Comparison of ENCODE assay signal across 1 cellular context in genomic region chr3:11641683-11642407, GRCh38.
TF ChIP-seq lines count a peak whose summit lies in the region.

No MANE protein-coding gene starts in this region.

TF ChIP-seq in IMR-90, 13 proteins besides CTCF, POLR2A, EP300 and RAD21 (continued from another document):
- no peak for TF ChIP-seq RCOR1 (IDR thresholded peaks at IDR 0.05; ENCODE audit: insufficient replicate concordance, low read length)
- TF ChIP-seq MAFK (IDR thresholded peaks at IDR 0.05; ENCODE audit: low read depth, low read length): no peak
- no peak; the same call in 1 of the 2 replicates for TF ChIP-seq SMC3 (IDR thresholded peaks at IDR 0.05; ENCODE audit: low read depth, low read length)
- TF ChIP-seq BHLHE40 (IDR thresholded peaks at IDR 0.05; ENCODE audit: low read depth, low read length): no peak
- TF ChIP-seq CHD1 (IDR thresholded peaks at IDR 0.05; ENCODE audit: low read depth, low read length): no peak
